ENCODE assay signal across 18 cellular contexts in the genomic region with DNA sequence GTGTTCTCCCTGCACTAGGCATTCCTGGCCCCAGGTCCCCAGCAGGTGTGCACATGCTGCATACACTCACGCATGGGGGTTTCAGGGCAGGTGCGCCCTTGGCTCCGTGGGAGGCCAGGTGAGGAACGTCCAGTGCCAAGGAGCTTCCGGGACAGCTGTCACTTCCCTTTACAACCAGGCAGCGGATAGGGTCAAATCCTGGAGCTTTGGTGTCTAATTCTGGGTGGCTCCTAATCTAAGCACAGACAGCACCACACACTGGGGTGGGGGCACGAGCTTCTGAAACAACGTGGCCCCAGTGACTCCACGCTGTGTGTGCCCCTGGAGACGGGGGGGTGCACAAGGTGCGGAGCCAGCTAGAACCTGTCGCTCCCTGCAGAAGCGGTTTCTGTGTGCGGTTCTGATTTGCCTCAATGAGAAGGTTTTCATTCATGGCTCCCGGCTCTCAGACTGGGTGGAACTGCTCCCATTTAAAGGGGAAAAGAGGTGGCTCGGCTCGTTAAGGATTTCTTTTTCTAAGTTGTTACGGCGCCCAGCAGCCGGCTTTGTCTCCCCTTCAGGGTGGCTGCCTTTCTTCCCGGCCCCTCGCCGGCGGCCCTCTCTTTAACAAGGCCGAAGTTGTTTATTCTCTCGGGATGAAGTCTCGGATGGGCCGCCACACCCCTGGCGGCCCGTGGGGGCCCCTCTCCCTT. TPM values are rescaled to one million over a fixed set of nuclear protein-coding genes. Genes with fewer than 3 reads are reported as not detected.
DNase-seq lines count a peak whose midpoint lies in the region; ATAC-seq and TF ChIP-seq lines count a peak whose summit lies in the region.
"Had no signal": no experiment of that assay in that cellular context is flagged by ENCODE, and none has a peak within 500 bp of the region (broad histone marks: within the 10 kb centered on the region; RNA-seq: fewer than 3 reads in every experiment).

No MANE protein-coding gene starts in this region.

- H3K4me1 ChIP-seq in SK-N-SH (ENCODE audit: control insufficient read depth in 1 of 2, insufficient read depth in 2 of 2, low read depth in 1 of 2, low read length in 1 of 2) (peaks cover 44 to 50% of the 10 kb centered on the region in 2 experiments; a peak in 2 of 4 replicates), esophagus muscularis mucosa (peaks cover 36 to 56% (median 48%) of the 10 kb centered on the region in 4 donors), tibial nerve (peaks cover 0 to 66% (median 38%) of the 10 kb centered on the region in 4 donors)

- no peaks in the 10 kb centered on the region for H3K9me2 ChIP-seq in SK-N-SH

- WGBS in SK-N-SH (ENCODE audit: low lambda C conversion rate) = 82% methylated on average over 24 of the region's 30 CpGs
- 78% methylated on average over 23 of the region's 30 CpGs for WGBS in esophagus muscularis mucosa
- WGBS in tibial nerve, 2 donors = 43 to 71% methylated on average over 29 to 30 of the region's 30 CpGs

- H3K9me3 ChIP-seq in SK-N-SH (no peaks in the 10 kb centered on the region), esophagus muscularis mucosa (no peaks in the 10 kb centered on the region), tibial nerve (no peaks in the 10 kb centered on the region)
- H3K9me3 ChIP-seq: breast epithelium, heart right ventricle, upper lobe of left lung had no signal

- peak overlapping the region; percentile 97 for H3K4me2 ChIP-seq in SK-N-SH

- H3K4me3 ChIP-seq in SK-N-SH (ENCODE audit: low read depth in 2 of 2, low read length in 1 of 2) (peak overlapping the region in 1 of 2 experiments; percentile 96; a peak in 1 of 4 replicates), esophagus muscularis mucosa (no peak overlapping the region), tibial nerve (no peak overlapping the region)
- H3K4me3 ChIP-seq: breast epithelium, heart right ventricle, upper lobe of left lung had no signal

- DNase-seq in SK-N-SH (no peak), NCI-H69 (lab: John Stamatoyannopoulos, UW) (peak; percentile 58), esophagus muscularis mucosa (ENCODE audit: extremely low spot score) (no peak), tibial nerve (ENCODE audit: low spot score in 2 of 2) (no peak), NOMO-1 treated with dmso at 0.1 percent for 144 hours (lab: John Stamatoyannopoulos, UW; ENCODE audit: unreplicated experiment) (no peak)
- DNase-seq: activated CD4-positive, alpha-beta T cell treated with anti-CD3 and anti-CD28 coated beads, Interleukin-2, amount 50 U/mL, for 1 hour; heart right ventricle; NCI-H1694; stimulated activated CD4-positive, alpha-beta T cell treated with anti-CD3 and anti-CD28 coated beads, Interleukin-15, amount 100 ng/mL, for 24 hours; T-helper 1 cell had no signal

- no peak for ATAC-seq in SK-N-SH treated with all-trans-retinoic acid at 6 μM for 48 hours
- no peak for ATAC-seq in GM19328 (IDR thresholded peaks at IDR 0.05; ENCODE audit: unreplicated experiment)
- ATAC-seq in HG02571 (IDR thresholded peaks at IDR 0.05; ENCODE audit: unreplicated experiment) = no peak
- ATAC-seq: heart right ventricle; natural killer cell treated with Interleukin-12 subunit alpha and Interleukin-12 subunit beta and Interleukin-15 and Interleukin-18, amount 100 ng/mL, for 72 hours had no signal

- H4K20me1 ChIP-seq in SK-N-SH (ENCODE audit: insufficient read depth) = peaks cover 91% of the 10 kb centered on the region

- POLR2A ChIA-PET in SK-N-SH (lab: Yijun Ruan, JAX) = interaction anchor here (0.8 to 4.9 kb wide), 5 partner anchors 8 to 545 kb away, joined by 3 to 27 read pairs (median 3); a partner anchor contains a TSS

- peaks cover 98% of the 10 kb centered on the region for H3K79me2 ChIP-seq in SK-N-SH (ENCODE audit: insufficient read depth)

- TF ChIP-seq EP300 in SK-N-SH (IDR thresholded peaks at IDR 0.05; ENCODE audit: borderline replicate concordance in 1 of 2, low read depth in 1 of 2, low read length in 1 of 2) (no peak), esophagus muscularis mucosa (IDR thresholded peaks at IDR 0.05) (no peak), tibial nerve (IDR thresholded peaks at IDR 0.05) (no peak)

- CTCF ChIA-PET in SK-N-SH (lab: Yijun Ruan, JAX) = interaction anchor here (0.5 to 11.0 kb wide), 13 partner anchors 10 to 543 kb away, joined by 3 to 403 read pairs (median 17); a partner anchor contains a TSS

- H2AFZ ChIP-seq in SK-N-SH (ENCODE audit: low read depth) = no peak overlapping the region

- H3K27me3 ChIP-seq in SK-N-SH (ENCODE audit: insufficient read depth) (no peaks in the 10 kb centered on the region), esophagus muscularis mucosa (peaks cover 0 to 10% (median 0%) of the 10 kb centered on the region in 4 donors), tibial nerve (peaks cover 0 to 5% of the 10 kb centered on the region in 2 donors)
- H3K27me3 ChIP-seq: breast epithelium had no signal

- peak overlapping the region; percentile 100 for H3K9ac ChIP-seq in SK-N-SH

- no peak for TF ChIP-seq POLR2A in esophagus muscularis mucosa (IDR thresholded peaks at IDR 0.05; ENCODE audit: low read depth)
- TF ChIP-seq POLR2A in tibial nerve (IDR thresholded peaks at IDR 0.05) = no peak

- no peak for TF ChIP-seq RAD21 in SK-N-SH (IDR thresholded peaks at IDR 0.05; ENCODE audit: low read length)

- TF ChIP-seq CTCF in SK-N-SH (IDR thresholded peaks at IDR 0.05) (no peak), esophagus muscularis mucosa (IDR thresholded peaks at IDR 0.05) (no peak), tibial nerve (IDR thresholded peaks at IDR 0.05) (no peak)

- H3K27ac ChIP-seq in SK-N-SH (ENCODE audit: low read depth in 2 of 2, low read length in 1 of 2) = peak overlapping the region; percentile 55 to 57
- H3K27ac ChIP-seq in esophagus muscularis mucosa (replicated peaks in 1 of 4) = peak overlapping the region; percentile 89 to 94 (median 92)
- H3K27ac ChIP-seq in tibial nerve = peak overlapping the region in 3 of 4 donors; percentile 37 to 90 (median 84)

- H3K36me3 ChIP-seq in SK-N-SH (replicated peaks in 1 of 2; ENCODE audit: control insufficient read depth in 1 of 2, insufficient read depth in 2 of 2, low read length in 1 of 2) = peaks cover 72 to 73% of the 10 kb centered on the region in 2 experiments
- H3K36me3 ChIP-seq in esophagus muscularis mucosa = peaks cover 0 to 70% (median 40%) of the 10 kb centered on the region in 4 donors
- H3K36me3 ChIP-seq in tibial nerve = peaks cover 0 to 45% (median 0%) of the 10 kb centered on the region in 3 donors
- H3K36me3 ChIP-seq: breast epithelium had no signal

- peaks cover 61% of the 10 kb centered on the region for H3F3A ChIP-seq in SK-N-SH (replicated peaks; ENCODE audit: insufficient read depth)

- intact Hi-C loops in esophagus muscularis mucosa (cut with DNase I) = no loop called here

TF ChIP-seq in SK-N-SH, 30 proteins besides CTCF, POLR2A, EP300 and RAD21 (continues in another document):
- TF ChIP-seq, protein P1, sequence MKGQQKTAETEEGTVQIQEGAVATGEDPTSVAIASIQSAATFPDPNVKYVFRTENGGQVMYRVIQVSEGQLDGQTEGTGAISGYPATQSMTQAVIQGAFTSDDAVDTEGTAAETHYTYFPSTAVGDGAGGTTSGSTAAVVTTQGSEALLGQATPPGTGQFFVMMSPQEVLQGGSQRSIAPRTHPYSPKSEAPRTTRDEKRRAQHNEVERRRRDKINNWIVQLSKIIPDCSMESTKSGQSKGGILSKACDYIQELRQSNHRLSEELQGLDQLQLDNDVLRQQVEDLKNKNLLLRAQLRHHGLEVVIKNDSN (IDR thresholded peaks at IDR 0.05; ENCODE audit: borderline replicate concordance, low read depth) = no peak

TF ChIP-seq in SK-N-SH treated with all-trans-retinoic acid at 6 μM for 48 hours, 23 proteins besides CTCF, POLR2A, EP300 and RAD21 (continues in another document):
- TF ChIP-seq ARNTL (CRISPR knock-in tag; IDR thresholded peaks at IDR 0.05; ENCODE audit: borderline replicate concordance, low read depth) = no peak
- TF ChIP-seq GLIS3 (CRISPR knock-in tag; IDR thresholded peaks at IDR 0.05) = no peak
- TF ChIP-seq, protein P2, sequence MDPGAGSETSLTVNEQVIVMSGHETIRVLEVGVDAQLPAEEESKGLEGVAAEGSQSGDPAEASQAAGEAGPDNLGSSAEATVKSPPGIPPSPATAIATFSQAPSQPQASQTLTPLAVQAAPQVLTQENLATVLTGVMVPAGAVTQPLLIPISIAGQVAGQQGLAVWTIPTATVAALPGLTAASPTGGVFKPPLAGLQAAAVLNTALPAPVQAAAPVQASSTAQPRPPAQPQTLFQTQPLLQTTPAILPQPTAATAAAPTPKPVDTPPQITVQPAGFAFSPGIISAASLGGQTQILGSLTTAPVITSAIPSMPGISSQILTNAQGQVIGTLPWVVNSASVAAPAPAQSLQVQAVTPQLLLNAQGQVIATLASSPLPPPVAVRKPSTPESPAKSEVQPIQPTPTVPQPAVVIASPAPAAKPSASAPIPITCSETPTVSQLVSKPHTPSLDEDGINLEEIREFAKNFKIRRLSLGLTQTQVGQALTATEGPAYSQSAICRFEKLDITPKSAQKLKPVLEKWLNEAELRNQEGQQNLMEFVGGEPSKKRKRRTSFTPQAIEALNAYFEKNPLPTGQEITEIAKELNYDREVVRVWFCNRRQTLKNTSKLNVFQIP (CRISPR knock-in tag; IDR thresholded peaks at IDR 0.05; ENCODE audit: borderline replicate concordance, low read depth) = no peak
- TF ChIP-seq SNAI2 (CRISPR knock-in tag; IDR thresholded peaks at IDR 0.05) = no peak
- no peak for TF ChIP-seq ZFP30 (CRISPR knock-in tag; IDR thresholded peaks at IDR 0.05)
- no peak for TF ChIP-seq ZC3H10 (CRISPR knock-in tag; IDR thresholded peaks at IDR 0.05)

RNA-seq across cellular contexts. Expression of a gene that starts 5.0 kb away (rescaled TPM):
- polyA plus RNA-seq in SK-N-SH (2012; rRNA removed) = 242 and 285 TPM in 2 replicates
- polyA plus RNA-seq in SK-N-SH (2012; cell fraction: cytosol; rRNA removed) = 196 and 213 TPM in 2 replicates
- polyA plus RNA-seq in SK-N-SH (2012; cell fraction: nucleus; rRNA removed) = 319 and 430 TPM in 2 replicates
- total RNA-seq in esophagus muscularis mucosa (10 to 100 TPM; 54.4 to 92.7 (median 62.0) TPM), tibial nerve (100 to 1,000 TPM; 108 to 259 (median 168) TPM)

RNA-seq across cellular contexts. Expression of a gene that starts 29.2 kb away (rescaled TPM):
- polyA plus RNA-seq in SK-N-SH (2012; rRNA removed) = 30.8 and 33.1 TPM in 2 replicates
- 27.2 and 30.5 TPM in 2 replicates for polyA plus RNA-seq in SK-N-SH (2012; cell fraction: cytosol; rRNA removed)
- 93.5 and 102 TPM in 2 replicates for polyA plus RNA-seq in SK-N-SH (2012; cell fraction: nucleus; rRNA removed)
- total RNA-seq in esophagus muscularis mucosa (10 to 100 TPM; 12.2 to 18.6 (median 14.1) TPM), tibial nerve (10 to 100 TPM; 22.5 to 29.9 (median 23.1) TPM)

RNA-seq across cellular contexts. Expression of a gene that starts 57.9 kb away (rescaled TPM):
- not detected in 2 replicates for polyA plus RNA-seq in SK-N-SH (2012; rRNA removed)
- not detected in 2 replicates for polyA plus RNA-seq in SK-N-SH (2012; cell fraction: cytosol; rRNA removed)
- polyA plus RNA-seq in SK-N-SH (2012; cell fraction: nucleus; rRNA removed) = 0.02 TPM in 1 of 2 replicates, not detected in the other
- total RNA-seq in esophagus muscularis mucosa (not detected), tibial nerve (not detected)
- total RNA-seq: activated T-helper 2 cell treated with anti-CD3 and anti-CD28 coated beads, Interferon-gamma antibody, Interleukin-2, Interleukin-4, amounts not matched to agents 10 μg/mL and 5 μg/mL and 100 μg/mL, durations not matched to agents 14 hours and 24 hours and 36 hours; breast epithelium; heart right ventricle; liver; natural killer cell treated with Interleukin-12 subunit alpha and Interleukin-12 subunit beta and Interleukin-15 and Interleukin-18, amount 100 ng/mL, for 72 hours had no signal
- polyA plus RNA-seq: heart right ventricle had no signal
